ENCODE assay signal across 18 cellular contexts in the genomic region with DNA sequence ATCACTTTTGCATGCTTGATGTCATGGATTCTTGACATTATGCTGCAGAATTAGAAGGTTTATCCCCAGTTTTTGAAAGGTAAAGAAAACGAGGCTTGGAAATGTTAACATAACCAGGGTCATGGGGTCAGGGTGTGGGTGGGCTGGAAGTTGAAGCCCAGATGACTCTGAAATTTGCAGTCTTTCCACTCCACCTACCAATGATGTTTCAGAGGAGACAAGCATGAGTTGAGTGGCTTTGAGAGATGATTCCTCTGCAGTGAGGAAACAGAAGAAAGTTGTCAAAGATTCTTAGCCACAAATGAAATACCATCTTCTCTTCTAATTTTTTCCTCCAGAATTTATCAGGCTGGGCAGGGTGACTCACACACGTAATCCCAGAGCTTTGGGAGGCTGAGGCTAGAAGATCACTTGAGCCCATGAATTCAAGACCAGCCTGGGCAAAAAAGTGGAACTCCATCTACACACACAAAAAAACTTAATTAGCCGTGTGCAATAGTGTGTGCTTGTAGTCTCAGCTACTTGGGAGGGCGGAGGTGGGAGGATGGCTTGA.
DNase-seq lines count a peak whose midpoint lies in the region; ATAC-seq lines count a peak whose summit lies in the region.
"Had no signal": no experiment of that assay in that cellular context is flagged by ENCODE, and none has a peak within 500 bp of the region (broad histone marks: within the 10 kb centered on the region; RNA-seq: fewer than 3 reads in every experiment).

No MANE protein-coding gene starts in this region.

- peak overlapping the region; percentile 12 for H3K4me2 ChIP-seq in GM23248 (ENCODE audit: unreplicated experiment)
- no peak overlapping the region for H3K4me2 ChIP-seq in mesenchymal stem cell (ENCODE audit: low read length, poor library complexity, severe bottlenecking)
- H3K4me2 ChIP-seq: A549 had no signal

- H2AFZ ChIP-seq in GM23248 = no peak overlapping the region
- no peak overlapping the region for H2AFZ ChIP-seq in mesenchymal stem cell (ENCODE audit: low read depth, low read length)

- H3K9ac ChIP-seq in GM23248 (no peak overlapping the region), adipocyte (ENCODE audit: low read length) (no peak overlapping the region), mesenchymal stem cell (ENCODE audit: low read length) (peak overlapping the region; percentile 13)

- no peak overlapping the region for H3K23ac ChIP-seq in mesenchymal stem cell (ENCODE audit: low read length in 2 of 2)

- no peaks in the 10 kb centered on the region for H3K36me3 ChIP-seq in GM23248 (ENCODE audit: low read depth)
- no peaks in the 10 kb centered on the region for H3K36me3 ChIP-seq in adipocyte (ENCODE audit: control insufficient read depth, insufficient read depth, low read length, severe bottlenecking)
- no peaks in the 10 kb centered on the region for H3K36me3 ChIP-seq in mesenchymal stem cell (ENCODE audit: control insufficient read depth in 1 of 2, insufficient read depth in 2 of 2, low read depth in 1 of 2, low read length in 2 of 2)

- no peak overlapping the region for H3K4me3 ChIP-seq in GM23248
- H3K4me3 ChIP-seq in adipocyte (ENCODE audit: low read length) = no peak overlapping the region
- H3K4me3 ChIP-seq in mesenchymal stem cell (ENCODE audit: insufficient read depth in 1 of 2, low read depth in 1 of 2, low read length in 2 of 2) = peak overlapping the region in 1 of 2 experiments; percentile 54
- H3K4me3 ChIP-seq: A549 had no signal

- no peak overlapping the region for H2BK15ac ChIP-seq in mesenchymal stem cell (ENCODE audit: low read depth, poor library complexity, severe bottlenecking)

- H3K79me2 ChIP-seq in GM23248 (ENCODE audit: insufficient read depth) = no peaks in the 10 kb centered on the region

- H4K20me1 ChIP-seq in GM23248 (ENCODE audit: insufficient read depth) = no peaks in the 10 kb centered on the region

- H3K27ac ChIP-seq in GM23248 (no peak overlapping the region), mesenchymal stem cell (ENCODE audit: low read length, poor library complexity, severe bottlenecking) (no peak overlapping the region)
- H3K27ac ChIP-seq: A549 had no signal

- H2BK120ac ChIP-seq in mesenchymal stem cell (ENCODE audit: low read depth, low read length) = no peak overlapping the region

- H3K9me3 ChIP-seq in GM23248 (ENCODE audit: low read depth) (no peaks in the 10 kb centered on the region), adipocyte (ENCODE audit: control insufficient read depth, low read length) (no peaks in the 10 kb centered on the region), mesenchymal stem cell (ENCODE audit: control insufficient read depth, low read length) (no peaks in the 10 kb centered on the region)
- H3K9me3 ChIP-seq: A549 had no signal

- peaks cover 3% of the 10 kb centered on the region; the same call in 1 of the 2 replicates for H3F3A ChIP-seq in GM23248 (ENCODE audit: insufficient read depth)

- in situ Hi-C loops in GM23248 (cut with MboI) = no loop called here

- no peaks in the 10 kb centered on the region for H3K9me2 ChIP-seq in GM23248 (ENCODE audit: insufficient read depth)

- no peak overlapping the region for H4K8ac ChIP-seq in mesenchymal stem cell (ENCODE audit: low read length)

- no peak overlapping the region for H3K14ac ChIP-seq in mesenchymal stem cell (ENCODE audit: low read length in 2 of 2)

- H3K79me1 ChIP-seq in mesenchymal stem cell (replicated peaks; ENCODE audit: low read length, poor library complexity, severe bottlenecking) = no peaks in the 10 kb centered on the region

- H4K91ac ChIP-seq in mesenchymal stem cell (ENCODE audit: low read length) = no peak overlapping the region

- no peak overlapping the region for H3K18ac ChIP-seq in mesenchymal stem cell (ENCODE audit: low read depth in 1 of 2, low read length in 2 of 2)

- no peak overlapping the region for H2AK5ac ChIP-seq in mesenchymal stem cell (ENCODE audit: low read length, severe bottlenecking)

- H3K4ac ChIP-seq in mesenchymal stem cell (ENCODE audit: low read depth in 1 of 2, low read length in 2 of 2) = no peak overlapping the region

- H3K27me3 ChIP-seq in GM23248 (replicated peaks; ENCODE audit: insufficient read depth) (no peaks in the 10 kb centered on the region), adipocyte (replicated peaks; ENCODE audit: control insufficient read depth, insufficient read depth, low read length) (no peaks in the 10 kb centered on the region), mesenchymal stem cell (ENCODE audit: control insufficient read depth in 1 of 2, insufficient read depth in 1 of 2, low read length in 2 of 2) (no peaks in the 10 kb centered on the region)

- no peak overlapping the region for H2BK5ac ChIP-seq in mesenchymal stem cell (ENCODE audit: low read depth, low read length, poor library complexity, severe bottlenecking)

- DNase-seq in AG08395 (ENCODE audit: low spot score) (peak; percentile 59), GM23248 (peak; percentile 49), adipocyte (ENCODE audit: low read depth) (peak; percentile 35), mesenchymal stem cell (peak; percentile 22), hypothalamus (lab: John Stamatoyannopoulos, UW) (no peak), NCI-H69 (lab: John Stamatoyannopoulos, UW) (no peak)
- DNase-seq: AML-193, DMS 273 treated with DMSO at 0.1 percent for 48 hours, GF-D8, H7, IMR-90, Kasumi-1, NCI-H1436, NCI-H2171, NCI-H82, PC-3 had no signal

- H3K4me1 ChIP-seq in GM23248 (ENCODE audit: insufficient read depth) (no peaks in the 10 kb centered on the region), adipocyte (ENCODE audit: control insufficient read depth, insufficient read depth, low read length) (peaks cover 7% of the 10 kb centered on the region), mesenchymal stem cell (ENCODE audit: control insufficient read depth, insufficient read depth, low read depth, low read length) (no peaks in the 10 kb centered on the region)

- WGBS in GM23248 (ENCODE audit: low coverage in 1 of 2, low lambda C conversion rate in 2 of 2, missing lambda C conversion rate in 2 of 2), 2 experiments = 30 to 31% methylated on average over 4 of the region's 4 CpGs
- 52% methylated on average over 4 of the region's 4 CpGs for WGBS in mesenchymal stem cell

- H2BK12ac ChIP-seq in mesenchymal stem cell (ENCODE audit: low read length in 2 of 2) = no peak overlapping the region

- ATAC-seq in HG03039 (IDR thresholded peaks at IDR 0.05; ENCODE audit: unreplicated experiment) = no peak
- ATAC-seq: A549, PC-3 had no signal

Comparison
In these comparisons a context has a peak if more than half of its experiments do, and no peak if none do; other contexts are left out.
1. DNase-seq: peak in AG08395 (single experiment), GM23248 (single experiment), adipocyte (single experiment) and mesenchymal stem cell (single experiment); none in hypothalamus (0 of 51) and NCI-H69 (single experiment).